12 cellular contexts compared by ENCODE assay signal in the genomic region with DNA sequence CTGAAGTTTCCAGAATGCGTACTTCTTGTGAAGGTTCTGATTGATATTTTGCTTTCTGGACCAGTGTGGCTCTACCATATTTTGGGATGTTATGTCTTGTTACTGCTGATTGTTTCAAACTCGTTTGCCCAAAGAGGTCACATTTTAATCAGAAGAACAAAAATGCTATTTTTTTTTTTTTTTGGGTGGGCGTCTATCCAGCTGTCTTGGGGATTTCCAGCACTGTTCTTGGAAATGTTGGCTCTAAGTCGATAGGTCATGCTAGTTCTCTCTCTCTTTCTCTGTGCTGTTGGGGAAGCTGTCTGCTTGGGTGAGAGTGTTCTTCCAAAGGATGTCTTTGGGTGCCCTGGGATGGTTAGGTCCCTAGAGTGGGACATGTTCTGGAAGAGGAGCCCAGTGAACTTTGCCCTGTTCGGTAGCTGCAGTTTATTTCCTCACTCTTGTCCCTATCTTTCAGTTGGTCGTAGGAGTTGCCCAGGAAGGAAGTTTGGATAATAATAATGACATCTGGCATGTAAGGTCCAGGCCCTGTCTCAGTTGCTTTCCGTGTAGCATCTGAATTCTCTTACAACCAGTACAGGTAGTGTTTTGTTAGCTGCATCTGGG. TPM values are rescaled to one million over a fixed set of nuclear protein-coding genes. Genes with fewer than 3 reads are reported as not detected.
DNase-seq lines count a peak whose midpoint lies in the region; ATAC-seq and TF ChIP-seq lines count a peak whose summit lies in the region.
"Had no signal": no experiment of that assay in that cellular context is flagged by ENCODE, and none has a peak within 500 bp of the region (broad histone marks: within the 10 kb centered on the region; RNA-seq: fewer than 3 reads in every experiment).

No MANE protein-coding gene starts in this region.

- peak overlapping the region; percentile 94 for H3K4me3 Mint-ChIP-seq in activated naive CD8-positive, alpha-beta T cell
- H3K4me3 Mint-ChIP-seq in neural crest cell, result peak overlapping the region; percentile 18

- H3K9me3 Mint-ChIP-seq in activated naive CD8-positive, alpha-beta T cell (ENCODE audit: low read depth), result no peaks in the 10 kb centered on the region
- no peaks in the 10 kb centered on the region for H3K9me3 Mint-ChIP-seq in neural crest cell

- H3K27me3 Mint-ChIP-seq in activated naive CD8-positive, alpha-beta T cell, result no peaks in the 10 kb centered on the region
- H3K27me3 Mint-ChIP-seq in neural crest cell (ENCODE audit: low read depth), result peaks cover 70% of the 10 kb centered on the region

- DNase-seq in NCI-H1694 treated with DMSO at 0.1 percent for 48 hours (lab: John Stamatoyannopoulos, UW), result peak; percentile 16
- DNase-seq in NCI-H1694 (lab: John Stamatoyannopoulos, UW), result no peak
- DNase-seq in neural crest cell (ENCODE audit: low read depth, low spot score), result no peak
- DNase-seq in ecto neural progenitor cell (ENCODE audit: low spot score), result no peak
- DNase-seq in OCI-M1 (lab: John Stamatoyannopoulos, UW), result no peak
- DNase-seq: 8988T, activated gamma-delta T cell, NCI-H1105 had no signal

- H3K27ac Mint-ChIP-seq in activated naive CD8-positive, alpha-beta T cell, result peak overlapping the region; percentile 95
- H3K27ac Mint-ChIP-seq in neural crest cell (ENCODE audit: unreplicated experiment), result no peak overlapping the region

- ATAC-seq in GM18907 (IDR thresholded peaks at IDR 0.05; ENCODE audit: unreplicated experiment), result peak; percentile 2
- ATAC-seq in GM21717 (IDR thresholded peaks at IDR 0.05; ENCODE audit: unreplicated experiment), result no peak

- H3K4me1 Mint-ChIP-seq in activated naive CD8-positive, alpha-beta T cell (ENCODE audit: low read depth), result peaks cover 62% of the 10 kb centered on the region
- peaks cover 9% of the 10 kb centered on the region for H3K4me1 Mint-ChIP-seq in neural crest cell

- H3K36me3 Mint-ChIP-seq in activated naive CD8-positive, alpha-beta T cell, result peaks cover 35% of the 10 kb centered on the region
- no peaks in the 10 kb centered on the region for H3K36me3 Mint-ChIP-seq in neural crest cell (ENCODE audit: low read depth)

- no peak for TF ChIP-seq CTCF in neural crest cell (conservative IDR thresholded peaks at IDR 0.05)

RNA-seq across cellular contexts. Expression of gene IRF8, which starts 2.9 kb away (rescaled TPM):
- 0.19 and 0.25 TPM in 2 replicates for total RNA-seq in neural crest cell
- total RNA-seq: NCI-H460 had no signal
